Comparison of ENCODE assay signal across 9 cellular contexts in genomic region chr17:58351182-58351581, GRCh38. TPM values are rescaled to one million over a fixed set of nuclear protein-coding genes. Genes with fewer than 3 reads are reported as not detected.
DNase-seq lines count a peak whose midpoint lies in the region; ATAC-seq and TF ChIP-seq lines count a peak whose summit lies in the region.
"Had no signal": no experiment of that assay in that cellular context is flagged by ENCODE, and none has a peak within 500 bp of the region (broad histone marks: within the 10 kb centered on the region; RNA-seq: fewer than 3 reads in every experiment).

No MANE protein-coding gene starts in this region.

- H3K27ac ChIP-seq in SJCRH30, result no peak overlapping the region
- peak overlapping the region; percentile 90 for H3K27ac ChIP-seq in fibroblast of lung (ENCODE audit: insufficient read depth, low read length)
- H3K27ac ChIP-seq in prostate gland, result peak overlapping the region in 1 of 2 donors; percentile 92

- no peak for TF ChIP-seq CTCF in GM06990 (IDR thresholded peaks at IDR 0.05; ENCODE audit: insufficient read depth, low read length, poor library complexity, severe bottlenecking)
- TF ChIP-seq CTCF in fibroblast of lung (conservative IDR thresholded peaks at IDR 0.05 in 1 of 2, IDR thresholded peaks at IDR 0.05 in 1 of 2; ENCODE audit: low read depth in 1 of 2, low read length in 2 of 2), result no peak
- TF ChIP-seq CTCF in prostate gland (IDR thresholded peaks at IDR 0.05), result no peak

- H3K4me1 ChIP-seq in SJCRH30, result no peaks in the 10 kb centered on the region
- H3K4me1 ChIP-seq in fibroblast of lung (ENCODE audit: control insufficient read depth, extremely low read depth, insufficient read depth, low read length), result peaks cover 4% of the 10 kb centered on the region
- peaks cover 2% of the 10 kb centered on the region for H3K4me1 ChIP-seq in prostate gland (replicated peaks)

- DNase-seq in GM06990 (ENCODE audit: extremely low read depth, insufficient read length), result no peak
- no peak for DNase-seq in SJCRH30
- no peak for DNase-seq in fibroblast of lung (ENCODE audit: low read depth in 2 of 2)
- DNase-seq in prostate gland (ENCODE audit: low spot score), result no peak
- no peak for DNase-seq in KBM-7
- DNase-seq in putamen (ENCODE audit: low spot score), result no peak
- DNase-seq in globus pallidus (ENCODE audit: low spot score), result no peak
- DNase-seq: SW 1271 had no signal

- in situ Hi-C loops in KBM-7 (cut with MboI; ENCODE audit: low pct_unique_long_range_greater_than_20kb, low sequenced_read_pairs), result no loop called here

- H2AFZ ChIP-seq in fibroblast of lung (ENCODE audit: low read length), result no peak overlapping the region

- peak overlapping the region; percentile 87 for H3K9ac ChIP-seq in fibroblast of lung (ENCODE audit: insufficient read depth, low read length)

- H3K9me3 ChIP-seq in SJCRH30 (replicated peaks) (no peaks in the 10 kb centered on the region), fibroblast of lung (ENCODE audit: control insufficient read depth, insufficient read depth, low read depth, low read length) (no peaks in the 10 kb centered on the region), prostate gland (no peaks in the 10 kb centered on the region)

- H3K4me3 ChIP-seq in GM06990 (replicated peaks; ENCODE audit: low read depth, low read length) (peak overlapping the region; percentile 90), SJCRH30 (peak overlapping the region; percentile 84), fibroblast of lung (replicated peaks in 1 of 4; ENCODE audit: control extremely low read depth in 1 of 4, insufficient read depth in 1 of 4, low read depth in 3 of 4, low read length in 4 of 4) (peak overlapping the region; percentile 98 to 100 (median 99)), prostate gland (peak overlapping the region; percentile 44 to 75)

- peaks cover 11% of the 10 kb centered on the region for H3K79me2 ChIP-seq in fibroblast of lung (ENCODE audit: control insufficient read depth, insufficient read depth, low read length)

- no peak for TF ChIP-seq POLR2A in prostate gland (IDR thresholded peaks at IDR 0.05)

- no peak for ATAC-seq in HG03095 (IDR thresholded peaks at IDR 0.05; ENCODE audit: unreplicated experiment)

- H3K27me3 ChIP-seq in GM06990 (replicated peaks; ENCODE audit: control insufficient read depth, insufficient read depth, low read length) (no peaks in the 10 kb centered on the region), SJCRH30 (no peaks in the 10 kb centered on the region; the same call in 1 of the 2 replicates), fibroblast of lung (ENCODE audit: control insufficient read depth, insufficient read depth, low read length) (no peaks in the 10 kb centered on the region), prostate gland (replicated peaks; ENCODE audit: insufficient read depth) (no peaks in the 10 kb centered on the region)

- peak overlapping the region; percentile 92 for H3K4me2 ChIP-seq in fibroblast of lung (ENCODE audit: extremely low read depth, insufficient read depth, low read length)

- intact Hi-C loops in prostate gland (cut with DNase I), result loop anchor here (5.0 kb wide), 1 partner anchor 66 kb away; the partner anchor contains the start of gene RNF43

- peaks cover 11% of the 10 kb centered on the region for H3K36me3 ChIP-seq in GM06990 (ENCODE audit: control insufficient read depth, insufficient read depth, low read length)
- H3K36me3 ChIP-seq in SJCRH30, result peaks cover 17% of the 10 kb centered on the region
- peaks cover 14% of the 10 kb centered on the region for H3K36me3 ChIP-seq in fibroblast of lung (ENCODE audit: control insufficient read depth, insufficient read depth, low read length)
- peaks cover 2 to 5% of the 10 kb centered on the region in 2 donors for H3K36me3 ChIP-seq in prostate gland

- no peaks in the 10 kb centered on the region for H4K20me1 ChIP-seq in fibroblast of lung (ENCODE audit: control insufficient read depth, extremely low read depth, insufficient read depth, low read length)

- WGBS in prostate gland, result 57% methylated on average over 4 of the region's 4 CpGs

RNA-seq across cellular contexts. Expression of gene SUPT4H1, which starts 0.8 kb away (rescaled TPM):
- total RNA-seq in SJCRH30 (2014; rRNA removed; shearing (Covaris generic)), result 61.2 and 61.3 TPM in 2 replicates
- total RNA-seq in fibroblast of lung (41.9 and 48.5 TPM in 2 replicates), prostate gland (10 to 100 TPM; 44.8 to 70.0 TPM)
- polyA plus RNA-seq in fibroblast of lung, result 191 and 207 TPM in 2 replicates
- 151 TPM in 2 replicates for polyA plus RNA-seq in fibroblast of lung (2012)
- 41.6 and 69.3 TPM in 2 replicates for polyA minus RNA-seq in fibroblast of lung (ENCODE audit: low replicate concordance)

RNA-seq across cellular contexts. Expression of gene TSPOAP1, which starts 22.6 kb away (rescaled TPM):
- total RNA-seq in SJCRH30 (2014; rRNA removed; shearing (Covaris generic)), result 0.53 and 0.58 TPM in 2 replicates
- total RNA-seq in fibroblast of lung, result 4.0 and 4.9 TPM in 2 replicates
- polyA plus RNA-seq in fibroblast of lung, result 0.23 and 0.24 TPM in 2 replicates
- 0.13 and 0.36 TPM in 2 replicates for polyA plus RNA-seq in fibroblast of lung (2012)
- polyA minus RNA-seq in fibroblast of lung (ENCODE audit: low replicate concordance), result 0.08 and 0.15 TPM in 2 replicates
- 10 to 100 TPM; 22.7 to 26.5 TPM for total RNA-seq in prostate gland
